In genomic region chr2:111071480-111072143, GRCh38 we compare ENCODE assay signal across 10 cellular contexts. TPM values are rescaled to one million over a fixed set of nuclear protein-coding genes. Genes with fewer than 3 reads are reported as not detected.
DNase-seq lines count a peak whose midpoint lies in the region; ATAC-seq and TF ChIP-seq lines count a peak whose summit lies in the region.
"Had no signal": no experiment of that assay in that cellular context is flagged by ENCODE, and none has a peak within 500 bp of the region (broad histone marks: within the 10 kb centered on the region; RNA-seq: fewer than 3 reads in every experiment).

No MANE protein-coding gene starts in this region.

- no TSS peak for BruUV-seq in PC-9 (replicated peaks; lab: Mats Ljungman, UMichigan)

- intact Hi-C loops in PC-9 (cut with micrococcal nuclease; ENCODE audit: unreplicated experiment): no loop called here

- peaks cover 2% of the 10 kb centered on the region for H3K36me3 Mint-ChIP-seq in T-helper 2 cell treated with Interferon-gamma antibody and Interleukin-4, amounts not matched to agents 5 μg/mL and 100 μg/mL, for 36 hours (ENCODE audit: low read depth)

- peaks cover 8% of the 10 kb centered on the region; the same call in 1 of the 2 replicates for H3K9me3 ChIP-seq in PC-9 (ENCODE audit: insufficient read depth, low read depth)

- no peaks in the 10 kb centered on the region for H4K20me1 ChIP-seq in PC-9 (ENCODE audit: insufficient read depth)

- DNase-seq in GM04504 (ENCODE audit: low read depth): peak; percentile 39
- peak; percentile 16 to 84 for DNase-seq in PC-9
- DNase-seq in fibroblast of mammary gland (ENCODE audit: low read depth): peak; percentile 79
- DNase-seq in skeletal muscle cell (ENCODE audit: low read depth): peak; percentile 68
- no peak for DNase-seq in SIG-M5 (lab: John Stamatoyannopoulos, UW)
- DNase-seq in T-helper 2 cell treated with Interferon-gamma antibody and Interleukin-4, amounts not matched to agents 5 μg/mL and 100 μg/mL, for 36 hours (ENCODE audit: low spot score): no peak
- no peak for DNase-seq in activated naive CD4-positive, alpha-beta T cell treated with Interleukin-2 at 50 U/mL for 16 hours
- DNase-seq: activated T-cell treated with anti-CD3 and anti-CD28 coated beads, Interleukin-2, amount 50 U/mL, for 1 hour; MM.1S had no signal

- TF ChIP-seq CTCF in PC-9 (conservative IDR thresholded peaks at IDR 0.05) (no peak), fibroblast of mammary gland (conservative IDR thresholded peaks at IDR 0.05; ENCODE audit: control insufficient read depth, insufficient read depth, low read depth, low read length) (no peak)

- peaks cover 45% of the 10 kb centered on the region for H3F3A ChIP-seq in PC-9 (ENCODE audit: insufficient read depth, low read depth)

- H3K36me3 ChIP-seq in PC-9 (ENCODE audit: low read depth): no peaks in the 10 kb centered on the region

- H3K4me3 ChIP-seq in PC-9 (no peak overlapping the region), fibroblast of mammary gland (ENCODE audit: control insufficient read depth, low read depth, low read length) (no peak overlapping the region), skeletal muscle cell (ENCODE audit: low read depth, low read length) (no peak overlapping the region)

- H3K27ac ChIP-seq in PC-9: peak overlapping the region; percentile 61

- H3K27me3 Mint-ChIP-seq in T-helper 2 cell treated with Interferon-gamma antibody and Interleukin-4, amounts not matched to agents 5 μg/mL and 100 μg/mL, for 36 hours (ENCODE audit: low read depth): peaks cover 52% of the 10 kb centered on the region

- POLR2A ChIA-PET in PC-9 (lab: Charles Lee; ENCODE audit: unreplicated experiment): no interaction called here

- no peaks in the 10 kb centered on the region for H3K4me1 Mint-ChIP-seq in T-helper 2 cell treated with Interferon-gamma antibody and Interleukin-4, amounts not matched to agents 5 μg/mL and 100 μg/mL, for 36 hours (ENCODE audit: low read depth)

- no peak overlapping the region for H3K4me3 Mint-ChIP-seq in T-helper 2 cell treated with Interferon-gamma antibody and Interleukin-4, amounts not matched to agents 5 μg/mL and 100 μg/mL, for 36 hours

- H3K4me2 ChIP-seq in PC-9: peak overlapping the region; percentile 47

- CTCF ChIA-PET in PC-9 (lab: Charles Lee): no interaction called here

- H3K4me1 ChIP-seq in PC-9 (replicated peaks; ENCODE audit: insufficient read depth): peaks cover 56% of the 10 kb centered on the region

- H3K27me3 ChIP-seq in PC-9 (ENCODE audit: insufficient read depth, low read depth): no peaks in the 10 kb centered on the region

- no peaks in the 10 kb centered on the region for H3K9me2 ChIP-seq in PC-9 (ENCODE audit: insufficient read depth)

- H3K79me2 ChIP-seq in PC-9 (ENCODE audit: low read depth): no peaks in the 10 kb centered on the region

- ATAC-seq in HG03378 (IDR thresholded peaks at IDR 0.05; ENCODE audit: unreplicated experiment): no peak

- no peak overlapping the region for H3K27ac Mint-ChIP-seq in T-helper 2 cell treated with Interferon-gamma antibody and Interleukin-4, amounts not matched to agents 5 μg/mL and 100 μg/mL, for 36 hours

- no peak overlapping the region for H2AFZ ChIP-seq in PC-9

- peaks cover 29% of the 10 kb centered on the region for H3K9me3 Mint-ChIP-seq in T-helper 2 cell treated with Interferon-gamma antibody and Interleukin-4, amounts not matched to agents 5 μg/mL and 100 μg/mL, for 36 hours

RNA-seq across cellular contexts. Expression of gene BCL2L11, which starts 49.1 kb away (rescaled TPM):
- total RNA-seq in PC-9 (2021): 12.4 and 17.0 TPM in 2 replicates

Comparison
In these comparisons a context has a peak if more than half of its experiments do, and no peak if none do; other contexts are left out.
1. DNase-seq: peak in GM04504 (single experiment), PC-9 (2 of 2), fibroblast of mammary gland (single experiment) and skeletal muscle cell (single experiment); none in SIG-M5 (single experiment), T-helper 2 cell treated with Interferon-gamma antibody and Interleukin-4, amounts not matched to agents 5 μg/mL and 100 μg/mL, for 36 hours (single experiment) and activated naive CD4-positive, alpha-beta T cell treated with Interleukin-2 at 50 U/mL for 16 hours (single experiment).